In genomic region chr18:41416044-41416443, GRCh38 we compare ENCODE assay signal across 28 cellular contexts.
"Had no signal": no experiment of that assay in that cellular context is flagged by ENCODE, and none has a peak within 500 bp of the region (broad histone marks: within the 10 kb centered on the region; RNA-seq: fewer than 3 reads in every experiment).

No MANE protein-coding gene starts in this region.

- H3K9ac ChIP-seq: neural progenitor cell, parathyroid adenoma had no signal

- H3K27ac ChIP-seq: neural progenitor cell, ovary, parathyroid adenoma, psoas muscle, right lobe of liver, sigmoid colon, suprapubic skin, testis, tibial artery, upper lobe of left lung, vagina had no signal

- H3K36me3 ChIP-seq: neural progenitor cell, ovary, right lobe of liver, sigmoid colon, suprapubic skin, tibial artery, upper lobe of left lung, vagina had no signal

- H3K79me2 ChIP-seq: parathyroid adenoma had no signal

- H3K4me2 ChIP-seq: neural progenitor cell had no signal

- DNase-seq: naive thymus-derived CD4-positive, alpha-beta T cell; natural killer cell; occipital lobe; ovary; posterior cingulate gyrus; psoas muscle; right cardiac atrium; right lobe of liver; sigmoid colon; small intestine; stimulated activated CD4-positive, alpha-beta T cell treated with anti-CD3 and anti-CD28 coated beads, Interleukin-15, amount 100 ng/mL, for 24 hours; stimulated activated CD4-positive, alpha-beta T cell treated with anti-CD3 and anti-CD28 coated beads, Interleukin-2, amount 100 ng/mL, for 24 hours; stimulated activated CD4-positive, alpha-beta T cell treated with anti-CD3 and anti-CD28 coated beads, Interleukin-2, amount 100 ng/mL, for 48 hours; stimulated activated CD4-positive, alpha-beta T cell treated with anti-CD3 and anti-CD28 coated beads, Interleukin-4, amount 100 ng/mL, for 24 hours; stimulated activated naive B cell treated with anti-CD40 and anti-IgM and Interleukin-4, amounts not matched to agents 10 μg/mL and 1 μg/mL and 100 μg/mL, for 72 hours; stimulated activated naive CD8-positive, alpha-beta T cell treated with anti-CD3 and anti-CD28 coated beads, Interleukin-15, amount 100 ng/mL, for 72 hours; stimulated activated naive CD8-positive, alpha-beta T cell treated with anti-CD3 and anti-CD28 coated beads, Interleukin-15, Interleukin-2, amounts not matched to agents 100 U/mL and 50 U/mL, for 24 hours; substantia nigra; testis; tibial artery; trophoblast cell; upper lobe of left lung had no signal

- FAIRE-seq: small intestine, urothelium cell line had no signal

- H2AFZ ChIP-seq: neural progenitor cell, parathyroid adenoma had no signal

- H3K9me3 ChIP-seq: ovary, psoas muscle, right lobe of liver, sigmoid colon, suprapubic skin, testis, tibial artery, upper lobe of left lung, vagina had no signal

- H3K4me1 ChIP-seq: neural progenitor cell, parathyroid adenoma, psoas muscle, right lobe of liver, sigmoid colon, suprapubic skin, testis, tibial artery, upper lobe of left lung, vagina had no signal

- H3K4me3 ChIP-seq: neural progenitor cell, ovary, psoas muscle, right lobe of liver, sigmoid colon, suprapubic skin, testis, tibial artery, upper lobe of left lung, vagina had no signal

- ATAC-seq: naive thymus-derived CD4-positive, alpha-beta T cell; natural killer cell; psoas muscle; right cardiac atrium; right lobe of liver; stimulated activated effector memory CD8-positive, alpha-beta T cell treated with anti-CD3 and anti-CD28 coated beads, Interleukin-12 subunit alpha, Interleukin-12 subunit beta, amount 100 ng/mL, for 72 hours; stimulated activated naive B cell treated with anti-CD40 and anti-IgM and Interleukin-4, amounts not matched to agents 10 μg/mL and 1 μg/mL and 100 μg/mL, for 72 hours; stimulated activated naive CD8-positive, alpha-beta T cell treated with anti-CD3 and anti-CD28 coated beads, Interleukin-15, amount 100 ng/mL, for 72 hours; stimulated activated naive CD8-positive, alpha-beta T cell treated with anti-CD3 and anti-CD28 coated beads, Interleukin-15, Interleukin-2, amounts not matched to agents 100 U/mL and 50 U/mL, for 24 hours had no signal

- H3K27me3 ChIP-seq: neural progenitor cell, ovary, right lobe of liver, sigmoid colon, suprapubic skin, testis, tibial artery, upper lobe of left lung, vagina had no signal
